Comparison of ENCODE assay signal across 9 cellular contexts in genomic region chr5:176658007-176658599, GRCh38. TPM values are rescaled to one million over a fixed set of nuclear protein-coding genes. Genes with fewer than 3 reads are reported as not detected.
DNase-seq lines count a peak whose midpoint lies in the region; ATAC-seq and TF ChIP-seq lines count a peak whose summit lies in the region.
"Had no signal": no experiment of that assay in that cellular context is flagged by ENCODE, and none has a peak within 500 bp of the region (broad histone marks: within the 10 kb centered on the region; RNA-seq: fewer than 3 reads in every experiment).

No MANE protein-coding gene starts in this region.

- H3K79me2 ChIP-seq in SU-DHL-6 (ENCODE audit: insufficient read depth, low read length) = no peaks in the 10 kb centered on the region

- H3F3A ChIP-seq in SU-DHL-6 (ENCODE audit: insufficient read depth) = no peaks in the 10 kb centered on the region

- H3K27me3 ChIP-seq in SU-DHL-6 (ENCODE audit: low read length) = no peaks in the 10 kb centered on the region
- no peaks in the 10 kb centered on the region for H3K27me3 ChIP-seq in cardiac muscle cell
- H3K27me3 ChIP-seq in psoas muscle (ENCODE audit: insufficient read depth in 3 of 3, low read length in 2 of 3) = peaks cover 0 to 6% (median 0%) of the 10 kb centered on the region in 3 donors

- no peak overlapping the region for H3K4me3 ChIP-seq in SU-DHL-6 (ENCODE audit: insufficient read depth, low read length, poor library complexity, severe bottlenecking)
- H3K4me3 ChIP-seq in cardiac muscle cell = no peak overlapping the region
- H3K4me3 ChIP-seq in psoas muscle = no peak overlapping the region

- peaks cover 34% of the 10 kb centered on the region for H3K4me1 Mint-ChIP-seq in activated naive CD8-positive, alpha-beta T cell treated with anti-CD3 and anti-CD28 coated beads, Interleukin-2, amount 10 ng/mL, durations not matched to agents 7 days and 5 days

- H3K27me3 Mint-ChIP-seq in activated naive CD8-positive, alpha-beta T cell treated with anti-CD3 and anti-CD28 coated beads, Interleukin-2, amount 10 ng/mL, durations not matched to agents 7 days and 5 days = no peaks in the 10 kb centered on the region

- no peaks in the 10 kb centered on the region for H4K20me1 ChIP-seq in SU-DHL-6 (ENCODE audit: low read depth, low read length)

- H3K9me3 Mint-ChIP-seq in activated naive CD8-positive, alpha-beta T cell treated with anti-CD3 and anti-CD28 coated beads, Interleukin-2, amount 10 ng/mL, durations not matched to agents 7 days and 5 days = no peaks in the 10 kb centered on the region

- DNase-seq in C1 segment of cervical spinal cord (lab: John Stamatoyannopoulos, UW) (peak in 11 of 14 donors; percentile 19 to 73 (median 40)), LHCN-M2 (ENCODE audit: low read depth) (peak; percentile 46), cardiac muscle cell (ENCODE audit: low read depth in 1 of 2, low spot score in 1 of 2) (peak; percentile 79 to 84), psoas muscle (peak; percentile 65 to 80), mesenteric fat pad (ENCODE audit: low spot score) (no peak)
- DNase-seq in activated naive CD8-positive, alpha-beta T cell treated with anti-CD3 and anti-CD28 coated beads, Interleukin-2, amount 10 ng/mL, durations not matched to agents 7 days and 5 days = peak; percentile 78

- no peak overlapping the region for H3K27ac ChIP-seq in SU-DHL-6 (ENCODE audit: low read depth, low read length)
- no peak overlapping the region for H3K27ac ChIP-seq in cardiac muscle cell
- no peak overlapping the region for H3K27ac ChIP-seq in psoas muscle

- H3K9ac ChIP-seq in SU-DHL-6 (ENCODE audit: low read length) = no peak overlapping the region

- intact Hi-C loops in psoas muscle (cut with DNase I) = loop anchor here in 1 of 2 donors (2.0 to 5.0 kb wide), 2 partner anchors 301 to 454 kb away; no protein-coding TSS in a partner anchor

- POLR2A ChIA-PET in activated naive CD8-positive, alpha-beta T cell treated with anti-CD3 and anti-CD28 coated beads, Interleukin-2, amount 10 ng/mL, durations not matched to agents 7 days and 5 days (lab: Charles Lee) = interaction anchor here (4.6 kb wide), 1 partner anchor 10 kb away, joined by 33 read pairs; the partner anchor contains the start of gene TSPAN17

- peak; percentile 42 for ATAC-seq in GM19395 (IDR thresholded peaks at IDR 0.05; ENCODE audit: unreplicated experiment)
- peak; percentile 69 for ATAC-seq in activated naive CD8-positive, alpha-beta T cell treated with anti-CD3 and anti-CD28 coated beads, Interleukin-2, amount 10 ng/mL, durations not matched to agents 7 days and 5 days (ENCODE audit: low read depth)
- peak; percentile 74 to 84 (median 80) for ATAC-seq in psoas muscle

- H2AFZ ChIP-seq in SU-DHL-6 (ENCODE audit: low read depth, low read length, severe bottlenecking) = no peak overlapping the region

- H3K27ac Mint-ChIP-seq in activated naive CD8-positive, alpha-beta T cell treated with anti-CD3 and anti-CD28 coated beads, Interleukin-2, amount 10 ng/mL, durations not matched to agents 7 days and 5 days = peak overlapping the region; percentile 64

- H3K36me3 ChIP-seq in SU-DHL-6 (ENCODE audit: low read length) = no peaks in the 10 kb centered on the region
- H3K36me3 ChIP-seq in cardiac muscle cell = peaks cover 5% of the 10 kb centered on the region
- H3K36me3 ChIP-seq in psoas muscle (ENCODE audit: insufficient read depth in 1 of 2, low read depth in 1 of 2) = peaks cover 0 to 33% of the 10 kb centered on the region in 2 donors

- H3K4me1 ChIP-seq in cardiac muscle cell (ENCODE audit: low read depth) (no peaks in the 10 kb centered on the region), psoas muscle (peaks cover 7% of the 10 kb centered on the region)

- H3K4me3 Mint-ChIP-seq in activated naive CD8-positive, alpha-beta T cell treated with anti-CD3 and anti-CD28 coated beads, Interleukin-2, amount 10 ng/mL, durations not matched to agents 7 days and 5 days = peak overlapping the region; percentile 64

- 39 to 47% (median 39%) methylated on average over 14 of the region's 14 CpGs for WGBS in psoas muscle, 3 donors

- TF ChIP-seq CTCF in SU-DHL-6 (IDR thresholded peaks at IDR 0.05; ENCODE audit: insufficient read depth, low read length, poor library complexity, severe bottlenecking) (peak; percentile 80), cardiac muscle cell (IDR thresholded peaks at IDR 0.05; ENCODE audit: low read depth, low read length) (peak; percentile 93), psoas muscle (IDR thresholded peaks at IDR 0.05) (peak; percentile 76)

- no peaks in the 10 kb centered on the region for H3K9me2 ChIP-seq in SU-DHL-6 (replicated peaks; ENCODE audit: insufficient read depth, low read length)

- peaks cover 7% of the 10 kb centered on the region for H3K36me3 Mint-ChIP-seq in activated naive CD8-positive, alpha-beta T cell treated with anti-CD3 and anti-CD28 coated beads, Interleukin-2, amount 10 ng/mL, durations not matched to agents 7 days and 5 days

- no peak overlapping the region for H3K4me2 ChIP-seq in SU-DHL-6 (ENCODE audit: low read depth, low read length, poor library complexity, severe bottlenecking)

- H3K9me3 ChIP-seq in SU-DHL-6 (ENCODE audit: insufficient read depth, low read length) = no peaks in the 10 kb centered on the region
- H3K9me3 ChIP-seq in cardiac muscle cell (ENCODE audit: low read depth) = no peaks in the 10 kb centered on the region
- H3K9me3 ChIP-seq in psoas muscle = no peaks in the 10 kb centered on the region

RNA-seq across cellular contexts. Expression of gene TSPAN17, which starts 10.8 kb away (rescaled TPM):
- total RNA-seq in LHCN-M2 (2014; rRNA removed) (49.7 and 50.8 TPM in 2 replicates), cardiac muscle cell (30.2 and 42.6 TPM in 2 replicates), psoas muscle (10 to 100 TPM; 22.5 to 31.2 (median 28.2) TPM), mesenteric fat pad (29.7 TPM)
- 61.2 TPM for polyA plus RNA-seq in LHCN-M2 (2012)
- 10 to 100 TPM; 39.6 to 40.7 TPM for total RNA-seq in activated naive CD8-positive, alpha-beta T cell treated with anti-CD3 and anti-CD28 coated beads, Interleukin-2, amount 10 ng/mL, durations not matched to agents 7 days and 5 days
- polyA plus RNA-seq in cardiac muscle cell (32.0 and 32.3 TPM in 2 replicates), psoas muscle (10 to 100 TPM; 24.1 to 51.9 (median 25.8) TPM)

RNA-seq across cellular contexts. Expression of gene EIF4E1B, which starts 27.6 kb away (rescaled TPM):
- total RNA-seq in LHCN-M2 (2014; rRNA removed) = not detected in 2 replicates
- not detected for polyA plus RNA-seq in LHCN-M2 (2012)
- total RNA-seq in activated naive CD8-positive, alpha-beta T cell treated with anti-CD3 and anti-CD28 coated beads, Interleukin-2, amount 10 ng/mL, durations not matched to agents 7 days and 5 days = not detected
- total RNA-seq in cardiac muscle cell = not detected in 2 replicates
- not detected in 2 replicates for polyA plus RNA-seq in cardiac muscle cell
- not detected for total RNA-seq in psoas muscle
- polyA plus RNA-seq in psoas muscle = under 1 TPM in 2 of 3 donors, not detected in 1; 0.04 to 0.62 TPM
- not detected for total RNA-seq in mesenteric fat pad
- total RNA-seq: T-helper 2 cell treated with Interferon-gamma antibody and Interleukin-4, amounts not matched to agents 100 ng/mL and 5 ng/mL, for 36 hours had no signal

RNA-seq across cellular contexts. Expression of gene SNCB, which starts 27.8 kb away (rescaled TPM):
- total RNA-seq in LHCN-M2 (2014; rRNA removed) (0.83 and 2.0 TPM in 2 replicates), cardiac muscle cell (1.6 and 2.4 TPM in 2 replicates), psoas muscle (1 to 10 TPM in 1 of 4 donors, under 1 TPM in 3; 0.32 to 1.2 (median 0.78) TPM), mesenteric fat pad (not detected)
- 0.50 TPM for polyA plus RNA-seq in LHCN-M2 (2012)
- total RNA-seq in activated naive CD8-positive, alpha-beta T cell treated with anti-CD3 and anti-CD28 coated beads, Interleukin-2, amount 10 ng/mL, durations not matched to agents 7 days and 5 days = under 1 TPM in 1 of 2 experiments, not detected in 1; 0.28 TPM
- polyA plus RNA-seq in cardiac muscle cell (0.79 and 3.0 TPM in 2 replicates), psoas muscle (under 1 TPM; 0.34 to 0.42 (median 0.38) TPM)
- total RNA-seq: T-helper 2 cell treated with Interferon-gamma antibody and Interleukin-4, amounts not matched to agents 100 ng/mL and 5 ng/mL, for 36 hours had no signal

RNA-seq across cellular contexts. Expression of gene GPRIN1, which starts 48.1 kb away (rescaled TPM):
- total RNA-seq in LHCN-M2 (2014; rRNA removed) = 11.7 and 16.2 TPM in 2 replicates
- 5.6 TPM for polyA plus RNA-seq in LHCN-M2 (2012)
- 1 to 10 TPM; 1.5 to 1.6 TPM for total RNA-seq in activated naive CD8-positive, alpha-beta T cell treated with anti-CD3 and anti-CD28 coated beads, Interleukin-2, amount 10 ng/mL, durations not matched to agents 7 days and 5 days
- 0.27 and 0.63 TPM in 2 replicates for total RNA-seq in cardiac muscle cell
- polyA plus RNA-seq in cardiac muscle cell = 0.79 TPM in 2 replicates
- total RNA-seq in psoas muscle = under 1 TPM; 0.21 to 0.71 (median 0.37) TPM
- 1 to 10 TPM in 1 of 3 donors, under 1 TPM in 2; 0.18 to 1.2 (median 0.23) TPM for polyA plus RNA-seq in psoas muscle
- total RNA-seq in mesenteric fat pad = 1.3 TPM
